ENCODE assay signal across 1 cellular context in genomic region chr6:7194657-7195056, GRCh38.
A peak's percentile ranks its signal among the peaks of the same experiment; 100 is the strongest.
TF ChIP-seq lines count a peak whose summit lies in the region.

No MANE protein-coding gene starts in this region.

TF ChIP-seq in K562, 482 proteins besides CTCF, POLR2A, EP300 and RAD21 (continued from another document):
- TF ChIP-seq ETV6 (IDR thresholded peaks at IDR 0.05; ENCODE audit: borderline replicate concordance in 1 of 2, low read depth in 2 of 2, low read length in 1 of 2) (no peak), ETV6 (CRISPR knock-in tag; IDR thresholded peaks at IDR 0.05; ENCODE audit: borderline replicate concordance) (no peak), NR4A1 (CRISPR knock-in tag; IDR thresholded peaks at IDR 0.05) (no peak), NR4A1 (tag; IDR thresholded peaks at IDR 0.05) (no peak), GABPA (tag; conservative IDR thresholded peaks at IDR 0.05; ENCODE audit: low read depth) (no peak), YBX1 (IDR thresholded peaks at IDR 0.05) (no peak), ADNP (tag; IDR thresholded peaks at IDR 0.05) (0 out of 2 replicates have a peak, but pooled peaks have one; percentile 18), ZFP36 (IDR thresholded peaks at IDR 0.05; ENCODE audit: low read depth, low read length, partially characterized antibody) (peak; percentile 62), ZNF507 (tag; conservative IDR thresholded peaks at IDR 0.05) (no peak), RBM25 (IDR thresholded peaks at IDR 0.05; ENCODE audit: low read depth, low read length, severe bottlenecking) (peak; percentile 79), OTX1 (CRISPR knock-in tag; IDR thresholded peaks at IDR 0.05) (no peak)
- TF ChIP-seq, protein P1, sequence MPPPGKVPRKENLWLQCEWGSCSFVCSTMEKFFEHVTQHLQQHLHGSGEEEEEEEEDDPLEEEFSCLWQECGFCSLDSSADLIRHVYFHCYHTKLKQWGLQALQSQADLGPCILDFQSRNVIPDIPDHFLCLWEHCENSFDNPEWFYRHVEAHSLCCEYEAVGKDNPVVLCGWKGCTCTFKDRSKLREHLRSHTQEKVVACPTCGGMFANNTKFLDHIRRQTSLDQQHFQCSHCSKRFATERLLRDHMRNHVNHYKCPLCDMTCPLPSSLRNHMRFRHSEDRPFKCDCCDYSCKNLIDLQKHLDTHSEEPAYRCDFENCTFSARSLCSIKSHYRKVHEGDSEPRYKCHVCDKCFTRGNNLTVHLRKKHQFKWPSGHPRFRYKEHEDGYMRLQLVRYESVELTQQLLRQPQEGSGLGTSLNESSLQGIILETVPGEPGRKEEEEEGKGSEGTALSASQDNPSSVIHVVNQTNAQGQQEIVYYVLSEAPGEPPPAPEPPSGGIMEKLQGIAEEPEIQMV (tag; conservative IDR thresholded peaks at IDR 0.05; ENCODE audit: low read depth) = no peak
